Comparison of ENCODE assay signal across 8 cellular contexts in genomic region chr1:229199892-229200291, GRCh38.
DNase-seq lines count a peak whose midpoint lies in the region; ATAC-seq and TF ChIP-seq lines count a peak whose summit lies in the region.

No MANE protein-coding gene starts in this region.

- H3K27me3 ChIP-seq in testis: no peaks in the 10 kb centered on the region

- 59 to 62% methylated on average over 8 of the region's 8 CpGs for WGBS in testis, 2 donors

- intact Hi-C loops in testis (cut with DNase I; ENCODE audit: low total_unique reads): no loop called here

- no peak for TF ChIP-seq POLR2A in testis (IDR thresholded peaks at IDR 0.05)

- ATAC-seq in GM19328 (IDR thresholded peaks at IDR 0.05; ENCODE audit: unreplicated experiment) (peak; percentile 77), HG03354 (IDR thresholded peaks at IDR 0.05; ENCODE audit: poor library complexity, severe bottlenecking, unreplicated experiment) (peak; percentile 72)
- peak; percentile 68 for ATAC-seq in central memory CD8-positive, alpha-beta T cell (replicated peaks; ENCODE audit: extremely low read depth, poor library complexity, severe bottlenecking)
- ATAC-seq in activated CD4-positive, CD25-positive, alpha-beta regulatory T cell treated with anti-CD3 and anti-CD28 coated beads, Interleukin-2, amount 50 U/mL, for 24 hours: no peak

- no peaks in the 10 kb centered on the region for H3K27me3 Mint-ChIP-seq in central memory CD8-positive, alpha-beta T cell
- no peaks in the 10 kb centered on the region for H3K27me3 Mint-ChIP-seq in progenitor cell of endocrine pancreas

- no peak for DNase-seq in central memory CD8-positive, alpha-beta T cell (ENCODE audit: low spot score in 2 of 2)
- DNase-seq in progenitor cell of endocrine pancreas (ENCODE audit: low spot score, unreplicated experiment) (no peak), A172 (ENCODE audit: low spot score) (no peak), testis (no peak)
- DNase-seq in activated CD4-positive, alpha-beta T cell treated with anti-CD3 and anti-CD28 coated beads for 48 hours: no peak

- H3K9me3 ChIP-seq in testis: no peaks in the 10 kb centered on the region

- H3K4me1 Mint-ChIP-seq in central memory CD8-positive, alpha-beta T cell: peaks cover 27% of the 10 kb centered on the region
- peaks cover 17% of the 10 kb centered on the region for H3K4me1 Mint-ChIP-seq in progenitor cell of endocrine pancreas (ENCODE audit: low read depth)

- TF ChIP-seq CTCF in progenitor cell of endocrine pancreas (IDR thresholded peaks at IDR 0.05; ENCODE audit: unreplicated experiment): no peak
- TF ChIP-seq CTCF in testis (IDR thresholded peaks at IDR 0.05): no peak

- H3K36me3 Mint-ChIP-seq in central memory CD8-positive, alpha-beta T cell (ENCODE audit: insufficient read depth): no peaks in the 10 kb centered on the region
- H3K36me3 Mint-ChIP-seq in progenitor cell of endocrine pancreas (ENCODE audit: insufficient read depth): no peaks in the 10 kb centered on the region

- peak overlapping the region; percentile 75 for H3K27ac Mint-ChIP-seq in central memory CD8-positive, alpha-beta T cell (ENCODE audit: low read depth)
- peak overlapping the region; percentile 37 for H3K27ac Mint-ChIP-seq in progenitor cell of endocrine pancreas

- H3K27ac ChIP-seq in testis: no peak overlapping the region

- no peaks in the 10 kb centered on the region for H3K9me3 Mint-ChIP-seq in central memory CD8-positive, alpha-beta T cell
- no peaks in the 10 kb centered on the region for H3K9me3 Mint-ChIP-seq in progenitor cell of endocrine pancreas (ENCODE audit: low read depth)

- peaks cover 5% of the 10 kb centered on the region for H3K4me1 ChIP-seq in testis

- no peak overlapping the region for H3K4me3 ChIP-seq in testis

- peak overlapping the region; percentile 68 for H3K4me3 Mint-ChIP-seq in central memory CD8-positive, alpha-beta T cell
- no peak overlapping the region for H3K4me3 Mint-ChIP-seq in progenitor cell of endocrine pancreas (ENCODE audit: low read depth)

- H3K36me3 ChIP-seq in testis (ENCODE audit: low read depth, missing control alignments): no peaks in the 10 kb centered on the region

Comparison
In these comparisons a context has a peak if more than half of its experiments do, and no peak if none do; other contexts are left out.
1. ATAC-seq: peak in GM19328 (single experiment), HG03354 (single experiment) and central memory CD8-positive, alpha-beta T cell (single experiment); none in activated CD4-positive, CD25-positive, alpha-beta regulatory T cell treated with anti-CD3 and anti-CD28 coated beads, Interleukin-2, amount 50 U/mL, for 24 hours (0 of 2).